19 cellular contexts compared by ENCODE assay signal in genomic region chr9:91180930-91181268, GRCh38.
"Had no signal": no experiment of that assay in that cellular context is flagged by ENCODE, and none has a peak within 500 bp of the region (broad histone marks: within the 10 kb centered on the region; RNA-seq: fewer than 3 reads in every experiment).

No MANE protein-coding gene starts in this region.

- H3K27ac ChIP-seq: breast epithelium, Peyer's patch had no signal

- H3K36me3 ChIP-seq: breast epithelium, Peyer's patch had no signal

- H3K27ac Mint-ChIP-seq: activated naive CD4-positive, alpha-beta T cell treated with anti-CD3 and anti-CD28 coated beads, Interleukin-2, amount 50 U/mL, for 24 hours; activated T-cell treated with anti-CD3 and anti-CD28 coated beads, Interleukin-2, amount 50 U/mL, for 72 hours; T-helper 1 cell treated with Interleukin-12 subunit alpha and Interleukin-12 subunit beta and Interleukin-4 antibody, amounts not matched to agents 30 μg/mL and 1 μg/mL, for 36 hours had no signal

- H3K4me3 Mint-ChIP-seq: activated naive CD4-positive, alpha-beta T cell treated with anti-CD3 and anti-CD28 coated beads, Interleukin-2, amount 50 U/mL, for 24 hours; activated T-cell treated with anti-CD3 and anti-CD28 coated beads, Interleukin-2, amount 50 U/mL, for 72 hours; T-helper 1 cell treated with Interleukin-12 subunit alpha and Interleukin-12 subunit beta and Interleukin-4 antibody, amounts not matched to agents 30 μg/mL and 1 μg/mL, for 36 hours had no signal

- H3K36me3 Mint-ChIP-seq: activated naive CD4-positive, alpha-beta T cell treated with anti-CD3 and anti-CD28 coated beads, Interleukin-2, amount 50 U/mL, for 24 hours had no signal

- H3K9me3 Mint-ChIP-seq: activated naive CD4-positive, alpha-beta T cell treated with anti-CD3 and anti-CD28 coated beads, Interleukin-2, amount 50 U/mL, for 24 hours; activated T-cell treated with anti-CD3 and anti-CD28 coated beads, Interleukin-2, amount 50 U/mL, for 72 hours; T-helper 1 cell treated with Interleukin-12 subunit alpha and Interleukin-12 subunit beta and Interleukin-4 antibody, amounts not matched to agents 30 μg/mL and 1 μg/mL, for 36 hours had no signal

- H3K9me3 ChIP-seq: breast epithelium, Peyer's patch had no signal

- ATAC-seq: activated CD4-positive, CD25-positive, alpha-beta regulatory T cell treated with anti-CD3 and anti-CD28 coated beads, Interleukin-2, amount 50 U/mL, for 24 hours; activated T-cell treated with anti-CD3 and anti-CD28 coated beads, Interleukin-2, amount 50 U/mL, for 72 hours had no signal

- H3K4me3 ChIP-seq: breast epithelium, Peyer's patch had no signal

- DNase-seq: activated CD4-positive, alpha-beta T cell treated with anti-CD3 and anti-CD28 coated beads for 4 hours; activated CD4-positive, alpha-beta T cell treated with anti-CD3 and anti-CD28 coated beads, Interleukin-2, amount 50 U/mL, for 48 hours; activated effector memory CD4-positive, alpha-beta T cell treated with Interleukin-2 at 50 U/mL for 16 hours; activated naive CD4-positive, alpha-beta T cell; activated T-cell treated with anti-CD3 and anti-CD28 coated beads, Interleukin-2, amount 50 U/mL, for 72 hours; aorta; central memory CD4-positive, alpha-beta T cell; MM.1S; NCI-H1105 treated with DMSO at 0.1 percent for 48 hours; NCI-H1436 treated with DMSO at 0.1 percent for 48 hours; NCI-H187; NCI-H2081; NCI-H510A treated with DMSO at 0.1 percent for 48 hours; SHP77 treated with DMSO at 0.1 percent for 48 hours had no signal

- H3K27me3 ChIP-seq: breast epithelium, Peyer's patch had no signal

- H3K27me3 Mint-ChIP-seq: activated naive CD4-positive, alpha-beta T cell treated with anti-CD3 and anti-CD28 coated beads, Interleukin-2, amount 50 U/mL, for 24 hours had no signal
